In genomic region chr1:84833198-84833597, GRCh38 we compare ENCODE assay signal across 1 cellular context.
TF ChIP-seq lines count a peak whose summit lies in the region.

No MANE protein-coding gene starts in this region.

TF ChIP-seq in IMR-90, 13 proteins besides CTCF, POLR2A, EP300 and RAD21 (continued from another document):
- TF ChIP-seq USF2 (IDR thresholded peaks at IDR 0.05; ENCODE audit: low read depth, low read length) (no peak), RCOR1 (IDR thresholded peaks at IDR 0.05; ENCODE audit: insufficient replicate concordance, low read length) (no peak), RFX5 (IDR thresholded peaks at IDR 0.05; ENCODE audit: low read depth, low read length) (no peak)
